ENCODE assay signal across 1 cellular context in genomic region chr9:75142208-75142607, GRCh38.
TF ChIP-seq lines count a peak whose summit lies in the region.

No MANE protein-coding gene starts in this region.

TF ChIP-seq in endothelial cell of umbilical vein, 7 proteins besides CTCF, POLR2A, EP300 and RAD21 (continued from another document):
- TF ChIP-seq, protein P1, sequence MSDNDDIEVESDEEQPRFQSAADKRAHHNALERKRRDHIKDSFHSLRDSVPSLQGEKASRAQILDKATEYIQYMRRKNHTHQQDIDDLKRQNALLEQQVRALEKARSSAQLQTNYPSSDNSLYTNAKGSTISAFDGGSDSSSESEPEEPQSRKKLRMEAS (IDR thresholded peaks at IDR 0.05; ENCODE audit: insufficient read depth, insufficient read length) = no peak
- TF ChIP-seq MYC (IDR thresholded peaks at IDR 0.05; ENCODE audit: low read depth, low read length) = no peak
- TF ChIP-seq POLR2AphosphoS5 (IDR thresholded peaks at IDR 0.05; ENCODE audit: insufficient read depth, low read depth, low read length) = no peak
